ENCODE assay signal across 8 cellular contexts in genomic region chr22:31080164-31080847, GRCh38. TPM values are rescaled to one million over a fixed set of nuclear protein-coding genes. Genes with fewer than 3 reads are reported as not detected.
A peak's percentile ranks its signal among the peaks of the same experiment; 100 is the strongest.
DNase-seq lines count a peak whose midpoint lies in the region; ATAC-seq and TF ChIP-seq lines count a peak whose summit lies in the region.

No MANE protein-coding gene starts in this region.

- H3K4me1 ChIP-seq in BE2C (no peaks in the 10 kb centered on the region), muscle layer of duodenum (ENCODE audit: control insufficient read depth in 1 of 2, insufficient read depth in 2 of 2, low read length in 2 of 2) (peaks cover 16 to 33% of the 10 kb centered on the region in 2 donors)

- no peaks in the 10 kb centered on the region for H3K9me3 ChIP-seq in BE2C
- no peaks in the 10 kb centered on the region for H3K9me3 ChIP-seq in muscle layer of duodenum (ENCODE audit: control insufficient read depth in 1 of 2, low read length in 2 of 2)

- peak overlapping the region; percentile 97 for H3K27ac ChIP-seq in muscle layer of duodenum (ENCODE audit: low read length)

- no peaks in the 10 kb centered on the region for H3K27me3 ChIP-seq in BE2C
- H3K27me3 ChIP-seq in muscle layer of duodenum (ENCODE audit: low read depth, low read length), result no peaks in the 10 kb centered on the region

- peak overlapping the region; percentile 77 for H3K4me3 ChIP-seq in BE2C (ENCODE audit: low read depth, low read length)
- peak overlapping the region; percentile 82 to 90 for H3K4me3 ChIP-seq in cardiac fibroblast (replicated peaks in 1 of 2; ENCODE audit: low read depth in 2 of 2, low read length in 2 of 2)
- H3K4me3 ChIP-seq in muscle layer of duodenum (ENCODE audit: low read depth in 1 of 2, low read length in 2 of 2), result peak overlapping the region; percentile 76 to 98

- no peaks in the 10 kb centered on the region for H3K36me3 ChIP-seq in BE2C
- peaks cover 4 to 5% of the 10 kb centered on the region in 2 donors for H3K36me3 ChIP-seq in muscle layer of duodenum (ENCODE audit: control insufficient read depth in 1 of 2, insufficient read depth in 2 of 2, low read length in 2 of 2)

- TF ChIP-seq CTCF in BE2C (IDR thresholded peaks at IDR 0.05; ENCODE audit: low read depth, low read length), result no peak
- TF ChIP-seq CTCF in cardiac fibroblast (IDR thresholded peaks at IDR 0.05; ENCODE audit: low read depth, low read length), result no peak

- no peak for DNase-seq in BE2C
- peak; percentile 9 for DNase-seq in HT-29 (ENCODE audit: low spot score)
- no peak for DNase-seq in cardiac fibroblast (ENCODE audit: low read depth in 2 of 2)
- no peak for DNase-seq in T-helper 9 cell

- ATAC-seq in HG02588 (IDR thresholded peaks at IDR 0.05; ENCODE audit: unreplicated experiment) (no peak), GM18907 (IDR thresholded peaks at IDR 0.05; ENCODE audit: unreplicated experiment) (no peak), HG03354 (IDR thresholded peaks at IDR 0.05; ENCODE audit: poor library complexity, severe bottlenecking, unreplicated experiment) (no peak)

RNA-seq across cellular contexts. Expression of gene SMTN, which starts 0.8 kb away (rescaled TPM):
- polyA plus RNA-seq in BE2C (2012; ENCODE audit: insufficient read depth, insufficient read length, low read depth), result 85.8 TPM
- 76.5 and 80.4 TPM in 2 replicates for total RNA-seq in HT-29 (2014; rRNA removed; shearing (Covaris generic))

RNA-seq across cellular contexts. Expression of gene SELENOM, which starts 27.1 kb away (rescaled TPM):
- polyA plus RNA-seq in BE2C (2012; ENCODE audit: insufficient read depth, insufficient read length, low read depth), result 21.5 TPM
- 0.64 and 1.6 TPM in 2 replicates for total RNA-seq in HT-29 (2014; rRNA removed; shearing (Covaris generic))

RNA-seq across cellular contexts. Expression of gene INPP5J, which starts 42.5 kb away (rescaled TPM):
- polyA plus RNA-seq in BE2C (2012; ENCODE audit: insufficient read depth, insufficient read length, low read depth), result 44.3 TPM
- total RNA-seq in HT-29 (2014; rRNA removed; shearing (Covaris generic)), result 1.8 TPM in 2 replicates
